In genomic region chr19:2477732-2478191, GRCh38 we compare ENCODE assay signal across 8 cellular contexts. TPM values are rescaled to one million over a fixed set of nuclear protein-coding genes. Genes with fewer than 3 reads are reported as not detected.
A peak's percentile ranks its signal among the peaks of the same experiment; 100 is the strongest.
DNase-seq lines count a peak whose midpoint lies in the region; ATAC-seq and TF ChIP-seq lines count a peak whose summit lies in the region.

No MANE protein-coding gene starts in this region.

- TF ChIP-seq CTCF in MCF 10A (IDR thresholded peaks at IDR 0.05; ENCODE audit: unreplicated experiment) (no peak), stomach (IDR thresholded peaks at IDR 0.05) (no peak)

- no peak for TF ChIP-seq EP300 in stomach (IDR thresholded peaks at IDR 0.05)

- H3K36me3 ChIP-seq in NT2/D1 (ENCODE audit: insufficient read depth, insufficient read length, low read length), result peaks cover 23% of the 10 kb centered on the region
- H3K36me3 ChIP-seq in stomach, result peaks cover 0 to 15% (median 9%) of the 10 kb centered on the region in 4 donors

- peak overlapping the region; percentile 98 for H3K4me3 Mint-ChIP-seq in MCF 10A (ENCODE audit: unreplicated experiment)

- H3K4me3 ChIP-seq in NT2/D1 (ENCODE audit: insufficient read length, low read depth) (peak overlapping the region; percentile 74), stomach (peak overlapping the region; percentile 75 to 99 (median 92))

- H3K9me3 ChIP-seq in NT2/D1 (ENCODE audit: insufficient read depth, low read length) (peaks cover 5% of the 10 kb centered on the region; the same call in 1 of the 2 replicates), stomach (peaks cover 0 to 10% (median 3%) of the 10 kb centered on the region in 4 donors)

- peak overlapping the region; percentile 89 for H3K27ac Mint-ChIP-seq in MCF 10A (ENCODE audit: low read depth, unreplicated experiment)

- H3K4me1 ChIP-seq in NT2/D1 (ENCODE audit: insufficient read depth, insufficient read length) (peaks cover 10% of the 10 kb centered on the region), stomach (peaks cover 15 to 44% (median 43%) of the 10 kb centered on the region in 4 donors)

- ATAC-seq in HG03521 (IDR thresholded peaks at IDR 0.05; ENCODE audit: unreplicated experiment) (no peak), HG02840 (IDR thresholded peaks at IDR 0.05; ENCODE audit: low FRiP score, unreplicated experiment) (no peak)

- POLR2A ChIA-PET in MCF 10A (lab: Yijun Ruan, JAX), result interaction anchor here (0.7 to 8.0 kb wide), 20 partner anchors 15 to 446 kb away, joined by 3 to 190 read pairs (median 24); partner anchors contain the start of genes LMNB2, PLEKHJ1 and THOP1

- TF ChIP-seq POLR2A in stomach (IDR thresholded peaks at IDR 0.05), result no peak

- CTCF ChIA-PET in MCF 10A (lab: Yijun Ruan, JAX), result interaction anchor here (0.6 to 4.1 kb wide), 11 partner anchors 13 to 301 kb away, joined by 3 to 62 read pairs (median 4); no protein-coding TSS in a partner anchor

- H3K4me1 Mint-ChIP-seq in MCF 10A (ENCODE audit: insufficient read depth, unreplicated experiment), result peaks cover 9% of the 10 kb centered on the region

- H3K27ac ChIP-seq in layer of hippocampus (ENCODE audit: low read depth, low read length) (peak overlapping the region; percentile 68), stomach (peak overlapping the region; percentile 91 to 95 (median 93))

- H3K27me3 Mint-ChIP-seq in MCF 10A (ENCODE audit: insufficient read depth, unreplicated experiment), result no peaks in the 10 kb centered on the region

- H3K36me3 Mint-ChIP-seq in MCF 10A (ENCODE audit: insufficient read depth, unreplicated experiment), result peaks cover 40% of the 10 kb centered on the region

- intact Hi-C loops in MCF 10A (cut with micrococcal nuclease) (loop anchor here (1.0 to 5.0 kb wide), 2 partner anchors 66 to 150 kb away; no protein-coding TSS in a partner anchor), stomach (cut with DNase I; ENCODE audit: low total_unique reads) (loop anchor here (10.0 kb wide), 2 partner anchors 67 to 107 kb away; no protein-coding TSS in a partner anchor)

- 18 to 35% (median 25%) methylated on average over 16 to 21 of the region's 21 CpGs for WGBS in stomach, 5 donors

- peak overlapping the region; percentile 87 for H3K9ac ChIP-seq in NT2/D1 (ENCODE audit: insufficient read length, low read depth)

- no TSS peak for BruUV-seq in MCF 10A (replicated peaks; lab: Mats Ljungman, UMichigan)

- H3K9me3 Mint-ChIP-seq in MCF 10A (ENCODE audit: unreplicated experiment), result no peaks in the 10 kb centered on the region

- DNase-seq in DMS114 treated with DMSO at 0.1 percent for 48 hours (lab: John Stamatoyannopoulos, UW; ENCODE audit: unreplicated experiment), result peak; percentile 23
- DNase-seq in NT2/D1 (ENCODE audit: low read depth, low spot score), result no peak
- peak; percentile 56 for DNase-seq in MCF 10A (ENCODE audit: unreplicated experiment)
- DNase-seq in stomach, result no peak
- DNase-seq in HT-29 (ENCODE audit: low spot score), result no peak

- peaks cover 2% of the 10 kb centered on the region for H3K27me3 ChIP-seq in NT2/D1 (ENCODE audit: insufficient read depth, insufficient read length)
- no peaks in the 10 kb centered on the region for H3K27me3 ChIP-seq in layer of hippocampus (ENCODE audit: control insufficient read depth, insufficient read depth, low read length)
- no peaks in the 10 kb centered on the region for H3K27me3 ChIP-seq in stomach

RNA-seq across cellular contexts. Expression of gene GADD45B, which starts 1.8 kb away (rescaled TPM):
- total RNA-seq in MCF 10A (2022) (28.0 and 53.8 TPM in 2 replicates), stomach (100 to 1,000 TPM in 1 of 5 donors, 10 to 100 TPM in 4; 61.6 to 588 (median 91.0) TPM)
- 10 to 100 TPM; 52.9 to 92.1 (median 53.8) TPM for polyA plus RNA-seq in stomach
- total RNA-seq in HT-29 (2014; rRNA removed; shearing (Covaris generic)), result 15.2 and 21.8 TPM in 2 replicates

RNA-seq across cellular contexts. Expression of gene LMNB2, which starts 21.0 kb away (rescaled TPM):
- 85.2 and 85.6 TPM in 2 replicates for total RNA-seq in MCF 10A (2022)
- 10 to 100 TPM; 19.8 to 76.8 (median 29.0) TPM for total RNA-seq in stomach
- polyA plus RNA-seq in stomach, result 10 to 100 TPM; 12.2 to 19.7 (median 13.6) TPM
- 210 and 212 TPM in 2 replicates for total RNA-seq in HT-29 (2014; rRNA removed; shearing (Covaris generic))

RNA-seq across cellular contexts. Expression of gene TIMM13, which starts 50.4 kb away (rescaled TPM):
- total RNA-seq in MCF 10A (2022) (123 and 188 TPM in 2 replicates), stomach (10 to 100 TPM in 4 of 5 donors, not detected in 1; 19.2 to 54.5 (median 27.6) TPM)
- polyA plus RNA-seq in stomach, result 100 to 1,000 TPM in 1 of 3 donors, 10 to 100 TPM in 2; 62.6 to 133 (median 97.8) TPM
- total RNA-seq in HT-29 (2014; rRNA removed; shearing (Covaris generic)), result 154 and 163 TPM in 2 replicates

Comparison
In these comparisons a context has a peak if more than half of its experiments do, and no peak if none do; other contexts are left out.
1. DNase-seq: peak in DMS114 treated with DMSO at 0.1 percent for 48 hours (single experiment) and MCF 10A (single experiment); none in NT2/D1 (single experiment), stomach (single experiment) and HT-29 (single experiment).